27 cellular contexts compared by ENCODE assay signal in the genomic region with DNA sequence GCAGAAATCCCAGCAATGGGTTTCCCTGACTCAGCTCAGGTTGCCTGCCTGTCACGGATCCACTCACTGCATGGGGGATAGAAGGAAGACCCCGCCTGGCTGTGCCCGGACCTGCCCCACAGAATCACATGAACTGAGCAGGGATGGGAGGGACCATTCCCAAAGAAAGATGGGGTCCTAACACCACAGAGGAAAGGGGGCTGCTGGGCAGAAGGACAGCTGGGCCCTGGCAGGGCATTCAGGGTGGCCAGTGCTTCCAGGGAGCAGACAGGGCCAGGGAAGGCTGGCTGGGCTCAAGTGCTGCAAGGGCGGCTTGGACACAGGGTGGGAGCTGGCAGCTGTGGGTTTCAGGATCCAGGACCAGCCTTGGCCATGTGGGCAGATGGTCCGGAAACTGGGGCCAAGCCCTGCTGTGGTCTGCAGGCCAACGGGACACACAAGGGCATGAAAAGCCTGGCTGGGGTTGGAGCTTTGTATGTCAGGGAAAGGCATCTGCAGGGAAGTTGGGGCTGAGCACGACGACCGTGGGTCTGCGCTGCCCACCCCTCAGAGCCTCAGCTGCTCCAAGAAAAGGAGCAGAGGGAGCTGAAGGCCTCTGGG.
DNase-seq lines count a peak whose midpoint lies in the region; ATAC-seq and TF ChIP-seq lines count a peak whose summit lies in the region.
"Had no signal": no experiment of that assay in that cellular context is flagged by ENCODE, and none has a peak within 500 bp of the region (broad histone marks: within the 10 kb centered on the region; RNA-seq: fewer than 3 reads in every experiment).

No MANE protein-coding gene starts in this region.

- no peak for TF ChIP-seq EP300 in suprapubic skin (IDR thresholded peaks at IDR 0.05)

- H3K18ac ChIP-seq in H9 (ENCODE audit: insufficient read length, low read depth, low read length): no peak overlapping the region
- H3K18ac ChIP-seq in neuronal stem cell (ENCODE audit: low read length): peak overlapping the region; percentile 93

- H3K79me2 ChIP-seq in H9 (ENCODE audit: insufficient read depth, low read length): no peaks in the 10 kb centered on the region

- no peak overlapping the region for H2BK120ac ChIP-seq in H9 (ENCODE audit: low read depth, low read length, poor library complexity, severe bottlenecking)
- H2BK120ac ChIP-seq in neuronal stem cell (ENCODE audit: low read depth, low read length): peak overlapping the region; percentile 78

- H3K9ac ChIP-seq in H9 (ENCODE audit: extremely low read depth, insufficient read length, low read length) (no peak overlapping the region), neuronal stem cell (ENCODE audit: low read depth, low read length, poor library complexity) (no peak overlapping the region)

- no peaks in the 10 kb centered on the region for H4K20me1 ChIP-seq in H9 (ENCODE audit: control insufficient read depth, insufficient read depth, insufficient read length)

- H3K4me3 ChIP-seq in neuronal stem cell (ENCODE audit: low read length in 2 of 2) (no peak overlapping the region), suprapubic skin (no peak overlapping the region)
- H3K4me3 ChIP-seq: A549, K562, PC-9, SJCRH30 had no signal

- H2BK15ac ChIP-seq in H9 (ENCODE audit: low read depth, low read length) (no peak overlapping the region), neuronal stem cell (ENCODE audit: low read length) (peak overlapping the region; percentile 97)

- H2AK5ac ChIP-seq in H9 (ENCODE audit: insufficient read length, low read length) (no peak overlapping the region), neuronal stem cell (ENCODE audit: low read depth, low read length) (peak overlapping the region; percentile 98)

- no peaks in the 10 kb centered on the region for H3K9me3 ChIP-seq in H9 (ENCODE audit: control insufficient read depth, low read depth, low read length)
- no peaks in the 10 kb centered on the region for H3K9me3 ChIP-seq in neuronal stem cell (replicated peaks in 1 of 2; ENCODE audit: control insufficient read depth in 2 of 2, insufficient read depth in 1 of 2, low read depth in 1 of 2, low read length in 2 of 2)
- no peaks in the 10 kb centered on the region for H3K9me3 ChIP-seq in suprapubic skin
- H3K9me3 ChIP-seq: A549, SJCRH30 had no signal

- no peaks in the 10 kb centered on the region for H3K23me2 ChIP-seq in H9 (ENCODE audit: insufficient read length, low read depth, low read length, poor library complexity, severe bottlenecking)

- H2AFZ ChIP-seq in H9 (ENCODE audit: low read length) (no peak overlapping the region), neuronal stem cell (ENCODE audit: low read length) (no peak overlapping the region)
- H2AFZ ChIP-seq: PC-9 had no signal

- H3K4me1 ChIP-seq in H9 (ENCODE audit: insufficient read depth, low read length) (no peaks in the 10 kb centered on the region), neuronal stem cell (ENCODE audit: control insufficient read depth in 2 of 2, insufficient read depth in 1 of 2, low read depth in 1 of 2, low read length in 2 of 2) (peaks cover 0 to 19% of the 10 kb centered on the region in 2 donors), suprapubic skin (no peaks in the 10 kb centered on the region)
- H3K4me1 ChIP-seq: A549, SJCRH30 had no signal

- no peaks in the 10 kb centered on the region for H3K79me1 ChIP-seq in H9 (ENCODE audit: insufficient read depth, low read depth, low read length, poor library complexity, severe bottlenecking)
- no peaks in the 10 kb centered on the region for H3K79me1 ChIP-seq in neuronal stem cell (ENCODE audit: low read depth, low read length)

- no peak overlapping the region for H3K27ac Mint-ChIP-seq in H9
- H3K27ac Mint-ChIP-seq: CD4-positive, alpha-beta memory T cell had no signal

- no peak overlapping the region for H2BK20ac ChIP-seq in H9 (ENCODE audit: low read depth, low read length, poor library complexity, severe bottlenecking)

- H3K36me3 ChIP-seq in neuronal stem cell (replicated peaks in 1 of 2; ENCODE audit: control insufficient read depth in 2 of 2, insufficient read depth in 2 of 2, low read length in 2 of 2) (no peaks in the 10 kb centered on the region), suprapubic skin (no peaks in the 10 kb centered on the region)
- H3K36me3 ChIP-seq: SJCRH30 had no signal

- H3K4ac ChIP-seq in H9 (ENCODE audit: low read depth, low read length) (no peak overlapping the region), neuronal stem cell (ENCODE audit: low read length) (peak overlapping the region; percentile 86)

- H3K23ac ChIP-seq in H9 (ENCODE audit: insufficient read length, low read depth, low read length): no peak overlapping the region
- H3K23ac ChIP-seq in neuronal stem cell (ENCODE audit: low read depth, low read length, poor library complexity): peak overlapping the region; percentile 63

- H3K36me3 Mint-ChIP-seq in H9 (ENCODE audit: insufficient read depth in 1 of 3, low read depth in 3 of 3): no peaks in the 10 kb centered on the region
- H3K36me3 Mint-ChIP-seq: CD4-positive, alpha-beta memory T cell had no signal

- peaks cover 12 to 19% of the 10 kb centered on the region in 2 experiments for H3K4me1 Mint-ChIP-seq in H9
- H3K4me1 Mint-ChIP-seq: CD4-positive, alpha-beta memory T cell had no signal

- DNase-seq in H9 (peak; percentile 20), ecto neural progenitor cell (ENCODE audit: low spot score) (peak; percentile 42), neuronal stem cell (ENCODE audit: low spot score) (no peak), suprapubic skin (ENCODE audit: low spot score in 2 of 2) (peak; percentile 30 to 75), AG20443 (ENCODE audit: low spot score) (no peak), GOT3 (lab: John Stamatoyannopoulos, UW) (no peak)
- DNase-seq: C1 segment of cervical spinal cord; CD4-positive, alpha-beta memory T cell; DMS 273 treated with DMSO at 0.1 percent for 48 hours; DMS79; EL; GF-D8; Kasumi-1; NCI-H1092 treated with DMSO at 0.1 percent for 48 hours; NCI-H1436 treated with DMSO at 0.1 percent for 48 hours; NCI-H1930; NCI-H2107; NCI-H446; NCI-H524 treated with DMSO at 0.1 percent for 48 hours; NCI-H774; PC-9; SJCRH30 had no signal

- no CpG with 5 or more reads among the region's 10 CpGs for WGBS in H9 (ENCODE audit: extremely low coverage, insufficient read length, low lambda C conversion rate)
- WGBS in neuronal stem cell (ENCODE audit: extremely low coverage in 2 of 2, insufficient read length in 2 of 2, insufficient replicate concordance in 1 of 2), 2 donors: no CpG with 5 or more reads among the region's 10 CpGs
- 75% methylated on average over 5 of the region's 10 CpGs for WGBS in suprapubic skin

- H3K27me3 ChIP-seq in H9 (ENCODE audit: insufficient read depth, low read length) (no peaks in the 10 kb centered on the region), neuronal stem cell (ENCODE audit: control insufficient read depth in 3 of 3, insufficient read depth in 3 of 3, low read depth in 1 of 3, low read length in 3 of 3) (no peaks in the 10 kb centered on the region), suprapubic skin (peaks cover 55% of the 10 kb centered on the region)

- no peak overlapping the region for H3K56ac ChIP-seq in H9 (ENCODE audit: insufficient read length, low read depth, low read length)

- H2BK5ac ChIP-seq in H9 (ENCODE audit: insufficient read length, low read length) (no peak overlapping the region), neuronal stem cell (ENCODE audit: low read length) (peak overlapping the region; percentile 93)

- H3K27ac ChIP-seq in H9 (ENCODE audit: insufficient read length, low read depth, low read length) (no peak overlapping the region), neuronal stem cell (replicated peaks; ENCODE audit: low read length) (no peak overlapping the region), suprapubic skin (no peak overlapping the region)
- H3K27ac ChIP-seq: A549, PC-9, SJCRH30 had no signal

- no peak overlapping the region for H4K5ac ChIP-seq in H9 (ENCODE audit: insufficient read length, low read depth, low read length)

- H3K4me3 Mint-ChIP-seq in H9: no peak overlapping the region
- H3K4me3 Mint-ChIP-seq: CD4-positive, alpha-beta memory T cell had no signal

- no peak for TF ChIP-seq POLR2A in suprapubic skin (IDR thresholded peaks at IDR 0.05)

- ATAC-seq in HG03378 (IDR thresholded peaks at IDR 0.05; ENCODE audit: unreplicated experiment): no peak
- ATAC-seq: A549, K562, Right ventricle myocardium inferior, SK-N-SH treated with all-trans-retinoic acid at 6 μM for 48 hours had no signal

- peaks cover 2% of the 10 kb centered on the region; the same call in 1 of the 2 replicates for H3K27me3 Mint-ChIP-seq in H9 (ENCODE audit: low read depth)

- no peaks in the 10 kb centered on the region; a peak in 1 of 5 replicates for H3K9me3 Mint-ChIP-seq in H9

- peak overlapping the region; percentile 32; the same call in 1 of the 2 replicates for H3K14ac ChIP-seq in H9 (ENCODE audit: insufficient read depth, low read length)
- H3K14ac ChIP-seq in neuronal stem cell (ENCODE audit: low read length): peak overlapping the region; percentile 87

- H4K91ac ChIP-seq in H9 (ENCODE audit: insufficient read length, low read depth, low read length): no peak overlapping the region
- H4K91ac ChIP-seq in neuronal stem cell (ENCODE audit: low read depth, low read length, poor library complexity): peak overlapping the region; percentile 13

- TF ChIP-seq CTCF in H9 (conservative IDR thresholded peaks at IDR 0.05) (no peak), suprapubic skin (IDR thresholded peaks at IDR 0.05) (no peak)

- H3K4me2 ChIP-seq in H9 (ENCODE audit: insufficient read depth, insufficient read length, low read length) (no peak overlapping the region), neuronal stem cell (ENCODE audit: insufficient read depth, low read length, poor library complexity, severe bottlenecking) (no peak overlapping the region)
- H3K4me2 ChIP-seq: A549, PC-9 had no signal

- no peak overlapping the region for H2BK12ac ChIP-seq in H9 (ENCODE audit: insufficient read length, low read depth, low read length)
- H2BK12ac ChIP-seq in neuronal stem cell (ENCODE audit: low read length): peak overlapping the region; percentile 88

- H4K8ac ChIP-seq in H9 (replicated peaks; ENCODE audit: insufficient read length, low read depth, low read length) (no peak overlapping the region), neuronal stem cell (ENCODE audit: low read depth, low read length) (no peak overlapping the region)

- H3T11ph ChIP-seq in H9 (ENCODE audit: low read length): no peak overlapping the region

Comparison
In these comparisons a context has a peak if more than half of its experiments do, and no peak if none do; other contexts are left out.
1. DNase-seq: peak in H9 (single experiment), ecto neural progenitor cell (single experiment) and suprapubic skin (2 of 2); none in neuronal stem cell (single experiment), AG20443 (single experiment) and GOT3 (single experiment).